ENCODE assay signal across 12 cellular contexts in genomic region chr5:77066823-77067442, GRCh38. TPM values are rescaled to one million over a fixed set of nuclear protein-coding genes. Genes with fewer than 3 reads are reported as not detected.
DNase-seq lines count a peak whose midpoint lies in the region; ATAC-seq, FAIRE-seq and TF ChIP-seq lines count a peak whose summit lies in the region.
"Had no signal": no experiment of that assay in that cellular context is flagged by ENCODE, and none has a peak within 500 bp of the region (broad histone marks: within the 10 kb centered on the region; RNA-seq: fewer than 3 reads in every experiment).

No MANE protein-coding gene starts in this region.

- no peak overlapping the region for H3K23ac ChIP-seq in mesendoderm (ENCODE audit: low read length)

- no peak for TF ChIP-seq CTCF in bronchial epithelial cell (IDR thresholded peaks at IDR 0.05; ENCODE audit: insufficient read depth, low read length, severe bottlenecking)
- TF ChIP-seq CTCF in RWPE1 (conservative IDR thresholded peaks at IDR 0.05; ENCODE audit: low read depth) = no peak

- H3K56ac ChIP-seq in mesendoderm (ENCODE audit: low read length) = no peak overlapping the region

- no peak overlapping the region for H2BK120ac ChIP-seq in mesendoderm (ENCODE audit: low read depth, low read length)

- no peak for FAIRE-seq in bronchial epithelial cell (lab: Jason Lieb, UNC)
- FAIRE-seq: A204.1 had no signal

- CTCF ChIA-PET in RWPE1 (lab: Yijun Ruan, JAX) = interaction anchor here (0.9 kb wide), 1 partner anchor 1958 kb away, joined by 3 read pairs; no protein-coding TSS in a partner anchor

- POLR2A ChIA-PET in RWPE1 (lab: Yijun Ruan, JAX; ENCODE audit: low non-redundant PET) = no interaction called here

- WGBS in mesendoderm (ENCODE audit: extremely low coverage, insufficient coverage, low lambda C conversion rate) = no CpG with 5 or more reads among the region's 1 CpG

- H4K8ac ChIP-seq in mesendoderm (ENCODE audit: low read depth, low read length) = no peak overlapping the region

- H3K18ac ChIP-seq in mesendoderm (ENCODE audit: low read length) = no peak overlapping the region

- no peak overlapping the region for H2AK5ac ChIP-seq in mesendoderm (ENCODE audit: low read length)

- H3K36me3 ChIP-seq in bronchial epithelial cell (ENCODE audit: control insufficient read depth, insufficient read depth, low read length) (no peaks in the 10 kb centered on the region), mesendoderm (ENCODE audit: control insufficient read depth, insufficient read depth, low read length) (no peaks in the 10 kb centered on the region)
- H3K36me3 ChIP-seq: prostate gland had no signal

- H3K4me2 ChIP-seq in mesendoderm (ENCODE audit: low read length) = no peak overlapping the region

- H3K27me3 ChIP-seq in bronchial epithelial cell (ENCODE audit: control insufficient read depth, insufficient read depth, low read length) (no peaks in the 10 kb centered on the region), mesendoderm (ENCODE audit: insufficient read depth, low read length, poor library complexity) (no peaks in the 10 kb centered on the region)

- DNase-seq in SIG-M5 treated with dmso at 0.1 percent for 504 hours (lab: John Stamatoyannopoulos, UW; ENCODE audit: unreplicated experiment) (peak; percentile 32), SIG-M5 (lab: John Stamatoyannopoulos, UW) (no peak), bronchial epithelial cell (ENCODE audit: low read depth) (peak; percentile 40), renal cortical epithelial cell (ENCODE audit: low read depth) (peak; percentile 76), mesendoderm (no peak), RWPE1 (ENCODE audit: low spot score) (no peak), RPMI8226 (no peak)
- DNase-seq: NCI-H1092, T-helper 17 cell had no signal

- H3K4me3 ChIP-seq in bronchial epithelial cell (ENCODE audit: low read depth, low read length) (no peak overlapping the region), mesendoderm (ENCODE audit: low read length) (no peak overlapping the region)
- H3K4me3 ChIP-seq: prostate gland had no signal

- no peaks in the 10 kb centered on the region for H3K79me2 ChIP-seq in mesendoderm (ENCODE audit: control insufficient read depth, insufficient read depth, low read length)

- H2BK15ac ChIP-seq in mesendoderm (replicated peaks; ENCODE audit: low read depth) = no peak overlapping the region

- no peaks in the 10 kb centered on the region for H3K4me1 ChIP-seq in mesendoderm (ENCODE audit: control insufficient read depth, low read depth, low read length)
- H3K4me1 ChIP-seq: prostate gland had no signal

- no peak overlapping the region for H3K9ac ChIP-seq in mesendoderm (ENCODE audit: low read length)

- ATAC-seq in HG03354 (IDR thresholded peaks at IDR 0.05; ENCODE audit: poor library complexity, severe bottlenecking, unreplicated experiment) = peak; percentile 71
- ATAC-seq: T-helper 17 cell had no signal

- no peak overlapping the region for H3K27ac ChIP-seq in mesendoderm (ENCODE audit: low read depth, low read length)
- no peak overlapping the region for H3K27ac ChIP-seq in RWPE1
- H3K27ac ChIP-seq: prostate gland had no signal

- H4K5ac ChIP-seq in mesendoderm (ENCODE audit: low read length) = no peak overlapping the region

- H3K79me1 ChIP-seq in mesendoderm (ENCODE audit: low read length) = no peaks in the 10 kb centered on the region

- no peak overlapping the region for H2BK5ac ChIP-seq in mesendoderm (ENCODE audit: low read length)

- no peak overlapping the region for H3K4ac ChIP-seq in mesendoderm (ENCODE audit: low read depth, low read length)

RNA-seq across cellular contexts. Expression of gene ZBED3, which starts 20.2 kb away (rescaled TPM):
- total RNA-seq in bronchial epithelial cell (0.53 and 0.90 TPM in 2 replicates), renal cortical epithelial cell (0.69 and 13.4 TPM in 2 replicates)
- 9.9 TPM for polyA plus RNA-seq in mesendoderm (2013, experiment 1 of 2)
- 9.9 TPM for polyA plus RNA-seq in mesendoderm (2013, experiment 2 of 2)

RNA-seq across cellular contexts. Expression of gene AGGF1, which starts 36.7 kb away (rescaled TPM):
- 16.1 and 22.3 TPM in 2 replicates for total RNA-seq in bronchial epithelial cell
- total RNA-seq in renal cortical epithelial cell = 35.4 and 43.6 TPM in 2 replicates
- 14.8 TPM for polyA plus RNA-seq in mesendoderm (2013, experiment 1 of 2)
- polyA plus RNA-seq in mesendoderm (2013, experiment 2 of 2) = 14.9 TPM

Comparison
In these comparisons a context has a peak if more than half of its experiments do, and no peak if none do; other contexts are left out.
1. DNase-seq: peak in SIG-M5 treated with dmso at 0.1 percent for 504 hours (single experiment), bronchial epithelial cell (single experiment) and renal cortical epithelial cell (single experiment); none in SIG-M5 (single experiment), mesendoderm (single experiment), RWPE1 (single experiment) and RPMI8226 (single experiment).